In the genomic region with DNA sequence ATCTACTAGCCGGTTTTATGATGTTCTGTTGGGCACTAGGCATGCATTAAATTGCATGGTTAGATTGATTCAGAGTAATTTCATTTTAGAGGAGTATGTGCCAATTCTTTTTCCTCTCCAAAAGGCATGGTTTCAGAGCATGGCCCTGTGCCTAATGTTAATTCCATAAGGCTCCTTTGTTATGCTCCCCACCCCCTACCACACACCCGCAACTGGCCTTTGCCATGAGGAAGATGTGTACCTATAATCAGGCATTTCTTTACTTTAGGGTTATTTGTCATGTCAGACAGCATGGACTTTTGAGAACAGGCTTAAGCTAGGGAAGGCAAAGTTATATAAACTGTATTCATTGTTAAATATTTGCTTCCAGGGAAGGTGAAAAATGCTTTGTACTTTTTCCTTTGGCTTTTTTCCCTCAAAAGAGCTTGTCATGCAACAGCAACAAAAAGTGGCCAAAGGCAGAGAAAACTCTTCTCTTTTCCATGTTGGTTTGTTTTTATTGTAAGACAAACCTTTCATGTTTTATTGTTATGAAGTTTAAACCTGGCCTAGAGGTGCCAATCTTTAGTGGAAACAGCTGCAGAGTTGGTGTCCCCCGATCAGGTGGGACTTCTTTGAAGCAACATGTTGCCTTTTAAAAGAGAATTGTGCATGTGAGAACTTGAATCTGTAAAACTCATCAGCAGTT, we compare ENCODE assay signal across 1 cellular context.
TF ChIP-seq lines count a peak whose summit lies in the region.

No MANE protein-coding gene starts in this region.

TF ChIP-seq in HepG2, 621 proteins besides CTCF, POLR2A, EP300 and RAD21 (continued from another document and continues in another):
- TF ChIP-seq ZNF609 (CRISPR knock-in tag; IDR thresholded peaks at IDR 0.05; ENCODE audit: borderline replicate concordance) (peak; percentile 95), ZNF326 (CRISPR knock-in tag; IDR thresholded peaks at IDR 0.05; ENCODE audit: borderline replicate concordance) (no peak), ZBTB37 (CRISPR knock-in tag; IDR thresholded peaks at IDR 0.05) (peak; percentile 69; the same call in 1 of the 2 replicates), ZKSCAN8 (CRISPR knock-in tag; IDR thresholded peaks at IDR 0.05; ENCODE audit: borderline replicate concordance) (peak; percentile 75), TOE1 (CRISPR knock-in tag; IDR thresholded peaks at IDR 0.05) (peak; percentile 77; the same call in 1 of the 2 replicates), THAP9 (CRISPR knock-in tag; IDR thresholded peaks at IDR 0.05; ENCODE audit: borderline replicate concordance) (no peak), HNF1A (IDR thresholded peaks at IDR 0.05; ENCODE audit: low read depth) (peak; percentile 49; the same call in 1 of the 2 replicates), HNF1A (CRISPR knock-in tag; IDR thresholded peaks at IDR 0.05; ENCODE audit: borderline replicate concordance) (0 out of 2 replicates have a peak, but pooled peaks have one; percentile 11), HHEX (CRISPR knock-in tag; IDR thresholded peaks at IDR 0.05) (peak; percentile 93)
- TF ChIP-seq, protein P1, sequence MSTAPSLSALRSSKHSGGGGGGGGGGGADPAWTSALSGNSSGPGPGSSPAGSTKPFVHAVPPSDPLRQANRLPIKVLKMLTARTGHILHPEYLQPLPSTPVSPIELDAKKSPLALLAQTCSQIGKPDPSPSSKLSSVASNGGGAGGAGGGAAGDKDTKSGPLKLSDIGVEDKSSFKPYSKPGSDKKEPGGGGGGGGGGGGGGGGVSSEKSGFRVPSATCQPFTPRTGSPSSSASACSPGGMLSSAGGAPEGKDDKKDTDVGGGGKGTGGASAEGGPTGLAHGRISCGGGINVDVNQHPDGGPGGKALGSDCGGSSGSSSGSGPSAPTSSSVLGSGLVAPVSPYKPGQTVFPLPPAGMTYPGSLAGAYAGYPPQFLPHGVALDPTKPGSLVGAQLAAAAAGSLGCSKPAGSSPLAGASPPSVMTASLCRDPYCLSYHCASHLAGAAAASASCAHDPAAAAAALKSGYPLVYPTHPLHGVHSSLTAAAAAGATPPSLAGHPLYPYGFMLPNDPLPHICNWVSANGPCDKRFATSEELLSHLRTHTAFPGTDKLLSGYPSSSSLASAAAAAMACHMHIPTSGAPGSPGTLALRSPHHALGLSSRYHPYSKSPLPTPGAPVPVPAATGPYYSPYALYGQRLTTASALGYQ (CRISPR knock-in tag; IDR thresholded peaks at IDR 0.05): peak; percentile 95
- TF ChIP-seq, protein P2, sequence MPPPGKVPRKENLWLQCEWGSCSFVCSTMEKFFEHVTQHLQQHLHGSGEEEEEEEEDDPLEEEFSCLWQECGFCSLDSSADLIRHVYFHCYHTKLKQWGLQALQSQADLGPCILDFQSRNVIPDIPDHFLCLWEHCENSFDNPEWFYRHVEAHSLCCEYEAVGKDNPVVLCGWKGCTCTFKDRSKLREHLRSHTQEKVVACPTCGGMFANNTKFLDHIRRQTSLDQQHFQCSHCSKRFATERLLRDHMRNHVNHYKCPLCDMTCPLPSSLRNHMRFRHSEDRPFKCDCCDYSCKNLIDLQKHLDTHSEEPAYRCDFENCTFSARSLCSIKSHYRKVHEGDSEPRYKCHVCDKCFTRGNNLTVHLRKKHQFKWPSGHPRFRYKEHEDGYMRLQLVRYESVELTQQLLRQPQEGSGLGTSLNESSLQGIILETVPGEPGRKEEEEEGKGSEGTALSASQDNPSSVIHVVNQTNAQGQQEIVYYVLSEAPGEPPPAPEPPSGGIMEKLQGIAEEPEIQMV (CRISPR knock-in tag; IDR thresholded peaks at IDR 0.05; ENCODE audit: low read depth): no peak
- TF ChIP-seq, protein P3, sequence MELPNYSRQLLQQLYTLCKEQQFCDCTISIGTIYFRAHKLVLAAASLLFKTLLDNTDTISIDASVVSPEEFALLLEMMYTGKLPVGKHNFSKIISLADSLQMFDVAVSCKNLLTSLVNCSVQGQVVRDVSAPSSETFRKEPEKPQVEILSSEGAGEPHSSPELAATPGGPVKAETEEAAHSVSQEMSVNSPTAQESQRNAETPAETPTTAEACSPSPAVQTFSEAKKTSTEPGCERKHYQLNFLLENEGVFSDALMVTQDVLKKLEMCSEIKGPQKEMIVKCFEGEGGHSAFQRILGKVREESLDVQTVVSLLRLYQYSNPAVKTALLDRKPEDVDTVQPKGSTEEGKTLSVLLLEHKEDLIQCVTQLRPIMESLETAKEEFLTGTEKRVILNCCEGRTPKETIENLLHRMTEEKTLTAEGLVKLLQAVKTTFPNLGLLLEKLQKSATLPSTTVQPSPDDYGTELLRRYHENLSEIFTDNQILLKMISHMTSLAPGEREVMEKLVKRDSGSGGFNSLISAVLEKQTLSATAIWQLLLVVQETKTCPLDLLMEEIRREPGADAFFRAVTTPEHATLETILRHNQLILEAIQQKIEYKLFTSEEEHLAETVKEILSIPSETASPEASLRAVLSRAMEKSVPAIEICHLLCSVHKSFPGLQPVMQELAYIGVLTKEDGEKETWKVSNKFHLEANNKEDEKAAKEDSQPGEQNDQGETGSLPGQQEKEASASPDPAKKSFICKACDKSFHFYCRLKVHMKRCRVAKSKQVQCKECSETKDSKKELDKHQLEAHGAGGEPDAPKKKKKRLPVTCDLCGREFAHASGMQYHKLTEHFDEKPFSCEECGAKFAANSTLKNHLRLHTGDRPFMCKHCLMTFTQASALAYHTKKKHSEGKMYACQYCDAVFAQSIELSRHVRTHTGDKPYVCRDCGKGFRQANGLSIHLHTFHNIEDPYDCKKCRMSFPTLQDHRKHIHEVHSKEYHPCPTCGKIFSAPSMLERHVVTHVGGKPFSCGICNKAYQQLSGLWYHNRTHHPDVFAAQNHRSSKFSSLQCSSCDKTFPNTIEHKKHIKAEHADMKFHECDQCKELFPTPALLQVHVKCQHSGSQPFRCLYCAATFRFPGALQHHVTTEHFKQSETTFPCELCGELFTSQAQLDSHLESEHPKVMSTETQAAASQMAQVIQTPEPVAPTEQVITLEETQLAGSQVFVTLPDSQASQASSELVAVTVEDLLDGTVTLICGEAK (IDR thresholded peaks at IDR 0.05): no peak
- TF ChIP-seq, protein P3 (CRISPR knock-in tag; IDR thresholded peaks at IDR 0.05): no peak; the same call in 1 of the 2 replicates
